8 cellular contexts compared by ENCODE assay signal in genomic region chrX:16711219-16712115, GRCh38. TPM values are rescaled to one million over a fixed set of nuclear protein-coding genes. Genes with fewer than 3 reads are reported as not detected.
DNase-seq lines count a peak whose midpoint lies in the region; ATAC-seq, FAIRE-seq and TF ChIP-seq lines count a peak whose summit lies in the region.

No MANE protein-coding gene starts in this region.

- H3K27me3 ChIP-seq in pancreas = no peaks in the 10 kb centered on the region

- no peaks in the 10 kb centered on the region for H3K9me3 Mint-ChIP-seq in T-cell

- no peaks in the 10 kb centered on the region for H3K9me3 ChIP-seq in pancreas

- peak; percentile 1 for DNase-seq in SHP77 treated with DMSO at 0.1 percent for 48 hours (lab: John Stamatoyannopoulos, UW)
- DNase-seq in SHP77 (lab: John Stamatoyannopoulos, UW) = no peak
- no peak for DNase-seq in T-cell
- DNase-seq in fibroblast of the aortic adventitia (ENCODE audit: low read depth) = no peak
- peak in 2 of 6 donors; percentile 60 to 64 for DNase-seq in pancreas
- no peak for DNase-seq in dedifferentiated amniotic fluid mesenchymal stem cell (ENCODE audit: extremely low spot score)
- no peak for DNase-seq in pons (ENCODE audit: low spot score)

- no peak for TF ChIP-seq CTCF in fibroblast of the aortic adventitia (IDR thresholded peaks at IDR 0.05; ENCODE audit: insufficient read depth, low read length)
- no peak for TF ChIP-seq CTCF in pancreas (IDR thresholded peaks at IDR 0.05)

- H3K36me3 Mint-ChIP-seq in T-cell = no peaks in the 10 kb centered on the region

- H3K36me3 ChIP-seq in pancreas = no peaks in the 10 kb centered on the region

- CTCF ChIA-PET in T-cell (lab: Charles Lee) = no interaction called here

- H3K4me3 ChIP-seq in fibroblast of the aortic adventitia (ENCODE audit: low read depth, low read length) (peak overlapping the region; percentile 73), pancreas (peak overlapping the region; percentile 51 to 75 (median 58))

- POLR2A ChIA-PET in T-cell (lab: Charles Lee) = interaction anchor here in 1 of 2 donors (0.7 kb wide), 1 partner anchor 841 kb away, joined by 4 read pairs; no protein-coding TSS in a partner anchor

- 2 to 10% methylated on average over 40 of the region's 40 CpGs for WGBS in pancreas, 2 donors

- peak overlapping the region; percentile 73 for H3K27ac Mint-ChIP-seq in T-cell

- FAIRE-seq in pancreas (lab: Jason Lieb, UNC) = peak; percentile 75

- no peaks in the 10 kb centered on the region for H3K4me1 ChIP-seq in pancreas

- ATAC-seq in HG02571 (IDR thresholded peaks at IDR 0.05; ENCODE audit: unreplicated experiment) (peak; percentile 32), T-cell (replicated peaks in 1 of 4) (peak in 1 of 4 experiments; percentile 12), pancreas (peak; percentile 14 to 47 (median 32))

- peak overlapping the region; percentile 67 to 86 (median 77) for H3K27ac ChIP-seq in pancreas

- peaks cover 0 to 24% of the 10 kb centered on the region in 2 donors for H3K27me3 Mint-ChIP-seq in T-cell

- peak overlapping the region; percentile 66 to 88 (median 85) for H3K4me3 Mint-ChIP-seq in T-cell

- peaks cover 11 to 22% (median 13%) of the 10 kb centered on the region in 3 donors for H3K4me1 Mint-ChIP-seq in T-cell

- intact Hi-C loops in pancreas (cut with DNase I) = no loop called here

RNA-seq across cellular contexts. Expression of gene CTPS2, which starts 1.0 kb away (rescaled TPM):
- total RNA-seq in T-cell (1 to 10 TPM; 5.2 to 6.7 (median 5.7) TPM), fibroblast of the aortic adventitia (ENCODE audit: low replicate concordance) (6.2 and 12.0 TPM in 2 replicates), pancreas (10 to 100 TPM in 1 of 6 donors, 1 to 10 TPM in 5; 5.7 to 13.3 (median 8.5) TPM)
- polyA plus RNA-seq in pancreas = 10 to 100 TPM; 10.1 to 11.5 TPM

RNA-seq across cellular contexts. Expression of gene SYAP1, which starts 7.9 kb away (rescaled TPM):
- total RNA-seq in T-cell = 10 to 100 TPM; 12.5 to 53.2 (median 19.3) TPM
- total RNA-seq in fibroblast of the aortic adventitia (ENCODE audit: low replicate concordance) = 15.9 and 39.9 TPM in 2 replicates
- total RNA-seq in pancreas = 10 to 100 TPM in 5 of 6 donors, 1 to 10 TPM in 1; 9.1 to 21.5 (median 14.0) TPM
- 1 to 10 TPM; 6.4 to 9.3 TPM for polyA plus RNA-seq in pancreas
